12 cellular contexts compared by ENCODE assay signal in genomic region chr9:96612966-96613589, GRCh38. TPM values are rescaled to one million over a fixed set of nuclear protein-coding genes. Genes with fewer than 3 reads are reported as not detected.
A peak's percentile ranks its signal among the peaks of the same experiment; 100 is the strongest.
DNase-seq lines count a peak whose midpoint lies in the region; ATAC-seq and TF ChIP-seq lines count a peak whose summit lies in the region.
"Had no signal": no experiment of that assay in that cellular context is flagged by ENCODE, and none has a peak within 500 bp of the region (broad histone marks: within the 10 kb centered on the region; RNA-seq: fewer than 3 reads in every experiment).

No MANE protein-coding gene starts in this region.

- H3K9me3 ChIP-seq in SK-N-MC (ENCODE audit: low read depth, low read length) (no peaks in the 10 kb centered on the region), heart right ventricle (no peaks in the 10 kb centered on the region), upper lobe of left lung (no peaks in the 10 kb centered on the region)

- peaks cover 47% of the 10 kb centered on the region for H4K20me1 ChIP-seq in GM23338 (replicated peaks; ENCODE audit: insufficient read depth)

- intact Hi-C loops in heart right ventricle (cut with DNase I) = loop anchor here in 6 of 10 donors (5.0 to 10.0 kb wide), 3 partner anchors 36 to 48 kb away; no protein-coding TSS in a partner anchor

- TF ChIP-seq CTCF in GM23338 (conservative IDR thresholded peaks at IDR 0.05; ENCODE audit: low read depth in 2 of 2) (no peak), heart right ventricle (IDR thresholded peaks at IDR 0.05) (no peak), upper lobe of left lung (IDR thresholded peaks at IDR 0.05) (no peak)

- H3K4me1 Mint-ChIP-seq in GM23338 = peaks cover 64% of the 10 kb centered on the region
- H3K4me1 Mint-ChIP-seq: central memory CD8-positive, alpha-beta T cell had no signal

- H3K9me3 Mint-ChIP-seq in GM23338 = no peaks in the 10 kb centered on the region
- H3K9me3 Mint-ChIP-seq: activated naive CD4-positive, alpha-beta T cell treated with anti-CD3 and anti-CD28 coated beads, Interleukin-2, amount 10 ng/mL, durations not matched to agents 7 days and 5 days; central memory CD8-positive, alpha-beta T cell had no signal

- peaks cover 100% of the 10 kb centered on the region for H3K79me2 ChIP-seq in GM23338 (replicated peaks; ENCODE audit: insufficient read depth)

- no peak overlapping the region for H3K27ac ChIP-seq in GM23338 (ENCODE audit: low read depth)
- H3K27ac ChIP-seq in SK-N-MC = peak overlapping the region; percentile 58
- peak overlapping the region in 6 of 10 donors; percentile 62 to 77 (median 69) for H3K27ac ChIP-seq in heart right ventricle
- peak overlapping the region; percentile 66 for H3K27ac ChIP-seq in rectal smooth muscle tissue (ENCODE audit: low read depth, low read length)
- no peak overlapping the region for H3K27ac ChIP-seq in upper lobe of left lung

- H3K27me3 Mint-ChIP-seq in GM23338 (ENCODE audit: insufficient read depth, low read depth, poor library complexity) = peaks cover 5% of the 10 kb centered on the region

- H3K4me3 Mint-ChIP-seq in GM23338 = peak overlapping the region; percentile 17
- H3K4me3 Mint-ChIP-seq: activated naive CD4-positive, alpha-beta T cell treated with anti-CD3 and anti-CD28 coated beads, Interleukin-2, amount 10 ng/mL, durations not matched to agents 7 days and 5 days; central memory CD8-positive, alpha-beta T cell had no signal

- no peak for DNase-seq in GM23338 (ENCODE audit: low spot score)
- no peak for DNase-seq in SK-N-MC (ENCODE audit: low read depth, low spot score)
- no peak for DNase-seq in heart right ventricle
- DNase-seq in upper lobe of left lung = no peak
- DNase-seq in stimulated activated naive CD4-positive, alpha-beta T cell (lab: John Stamatoyannopoulos, UW) = no peak
- DNase-seq: activated naive CD4-positive, alpha-beta T cell treated with anti-CD3 and anti-CD28 coated beads, Interleukin-2, amount 10 ng/mL, durations not matched to agents 7 days and 5 days; KBM-7; mammary epithelial cell had no signal

- H3K36me3 Mint-ChIP-seq in GM23338 (ENCODE audit: low read depth) = no peaks in the 10 kb centered on the region
- H3K36me3 Mint-ChIP-seq: activated naive CD4-positive, alpha-beta T cell treated with anti-CD3 and anti-CD28 coated beads, Interleukin-2, amount 10 ng/mL, durations not matched to agents 7 days and 5 days had no signal

- H3F3A ChIP-seq in GM23338 (replicated peaks; ENCODE audit: low read depth) = no peaks in the 10 kb centered on the region; the same call in 1 of the 2 replicates

- TF ChIP-seq EP300 in upper lobe of left lung (IDR thresholded peaks at IDR 0.05) = no peak

- peak overlapping the region; percentile 11; the same call in 1 of the 2 replicates for H3K27ac Mint-ChIP-seq in GM23338
- H3K27ac Mint-ChIP-seq: activated naive CD4-positive, alpha-beta T cell treated with anti-CD3 and anti-CD28 coated beads, Interleukin-2, amount 10 ng/mL, durations not matched to agents 7 days and 5 days had no signal

- peaks cover 10% of the 10 kb centered on the region for H3K27me3 ChIP-seq in GM23338 (ENCODE audit: insufficient read depth)
- H3K27me3 ChIP-seq in heart right ventricle = peaks cover 0 to 27% (median 0%) of the 10 kb centered on the region in 7 donors
- no peaks in the 10 kb centered on the region for H3K27me3 ChIP-seq in rectal smooth muscle tissue (ENCODE audit: control insufficient read depth, insufficient read depth, low read length)
- no peaks in the 10 kb centered on the region for H3K27me3 ChIP-seq in upper lobe of left lung

- H3K4me2 ChIP-seq in GM23338 = peak overlapping the region; percentile 64

- H2AFZ ChIP-seq in GM23338 = no peak overlapping the region

- no peak overlapping the region for H3K9ac ChIP-seq in SK-N-MC (ENCODE audit: insufficient read length)
- H3K9ac ChIP-seq in rectal smooth muscle tissue (ENCODE audit: low read length) = no peak overlapping the region

- no peaks in the 10 kb centered on the region for H3K9me2 ChIP-seq in GM23338 (ENCODE audit: insufficient read depth)

- peak overlapping the region; percentile 27; the same call in 1 of the 2 replicates for H3K4me3 ChIP-seq in GM23338
- peak overlapping the region; percentile 75 for H3K4me3 ChIP-seq in SK-N-MC
- H3K4me3 ChIP-seq in heart right ventricle = no peak overlapping the region
- no peak overlapping the region for H3K4me3 ChIP-seq in rectal smooth muscle tissue (ENCODE audit: low read length)
- no peak overlapping the region for H3K4me3 ChIP-seq in upper lobe of left lung

- TF ChIP-seq POLR2A in upper lobe of left lung (IDR thresholded peaks at IDR 0.05) = no peak

- 26 to 39% methylated on average over 1 of the region's 1 CpG for WGBS in heart right ventricle, 2 donors
- 20 to 28% methylated on average over 1 of the region's 1 CpG for WGBS in upper lobe of left lung, 2 donors

- ATAC-seq in GM23338 (no peak), heart right ventricle (peak in 4 of 8 donors; percentile 26 to 55 (median 52)), GM18520 (IDR thresholded peaks at IDR 0.05; ENCODE audit: unreplicated experiment) (no peak), upper lobe of left lung (ENCODE audit: low FRiP score in 2 of 2) (no peak), GM18870 (IDR thresholded peaks at IDR 0.05; ENCODE audit: unreplicated experiment) (no peak)

- no peaks in the 10 kb centered on the region for H3K36me3 ChIP-seq in GM23338 (ENCODE audit: insufficient read depth)
- H3K36me3 ChIP-seq in SK-N-MC (ENCODE audit: insufficient read depth, low read length) = no peaks in the 10 kb centered on the region
- no peaks in the 10 kb centered on the region for H3K36me3 ChIP-seq in heart right ventricle
- no peaks in the 10 kb centered on the region for H3K36me3 ChIP-seq in rectal smooth muscle tissue (ENCODE audit: control insufficient read depth, insufficient read depth, low read length)
- no peaks in the 10 kb centered on the region for H3K36me3 ChIP-seq in upper lobe of left lung

- peaks cover 29% of the 10 kb centered on the region for H3K4me1 ChIP-seq in GM23338 (ENCODE audit: insufficient read depth)
- H3K4me1 ChIP-seq in heart right ventricle = peaks cover 0 to 29% (median 13%) of the 10 kb centered on the region in 9 donors
- peaks cover 5% of the 10 kb centered on the region for H3K4me1 ChIP-seq in rectal smooth muscle tissue (ENCODE audit: control insufficient read depth, insufficient read depth, low read length)
- peaks cover 0 to under 1% (median under 1%) of the 10 kb centered on the region in 4 donors for H3K4me1 ChIP-seq in upper lobe of left lung

TF ChIP-seq in GM23338, 12 proteins besides CTCF, POLR2A, EP300 and RAD21 (continues in another document):
- no peak for TF ChIP-seq JUNB (IDR thresholded peaks at IDR 0.05; ENCODE audit: unreplicated experiment)
- no peak for TF ChIP-seq POLR2AphosphoS5 (IDR thresholded peaks at IDR 0.05; ENCODE audit: low read depth)
- no peak for TF ChIP-seq CREB1 (CRISPR knock-in tag; IDR thresholded peaks at IDR 0.05; ENCODE audit: low read depth)
- TF ChIP-seq ZNF331 (CRISPR knock-in tag; IDR thresholded peaks at IDR 0.05; ENCODE audit: low read depth) = no peak
- no peak for TF ChIP-seq STAT1 (IDR thresholded peaks at IDR 0.05; ENCODE audit: unreplicated experiment)
- no peak for TF ChIP-seq NANOG (IDR thresholded peaks at IDR 0.05; ENCODE audit: borderline replicate concordance)

RNA-seq across cellular contexts. Expression of gene CDC14B, which starts 6.6 kb away (rescaled TPM):
- total RNA-seq in GM23338 (2014; rRNA removed; shearing (Covaris generic)) = 52.1 and 53.4 TPM in 2 replicates
- polyA plus RNA-seq in GM23338 (2016; fragmentation: Nextera tagmentation; extraction: Ambion mirVana) (11.9 and 12.2 TPM in 2 replicates), heart right ventricle (1 to 10 TPM; 5.1 to 5.9 TPM)
- total RNA-seq in heart right ventricle (10 to 100 TPM; 17.0 to 30.8 (median 27.0) TPM), upper lobe of left lung (10 to 100 TPM in 4 of 6 donors, 1 to 10 TPM in 2; 6.0 to 28.5 (median 12.7) TPM)

RNA-seq across cellular contexts. Expression of gene PRXL2C, which starts 42.0 kb away (rescaled TPM):
- total RNA-seq in GM23338 (2014; rRNA removed; shearing (Covaris generic)) = 5.2 and 7.8 TPM in 2 replicates
- polyA plus RNA-seq in GM23338 (2016; fragmentation: Nextera tagmentation; extraction: Ambion mirVana) (6.6 and 7.9 TPM in 2 replicates), heart right ventricle (10 to 100 TPM; 10.5 to 10.7 TPM)
- total RNA-seq in heart right ventricle (10 to 100 TPM; 18.4 to 59.0 (median 24.1) TPM), upper lobe of left lung (10 to 100 TPM in 4 of 6 donors, 1 to 10 TPM in 2; 3.8 to 32.7 (median 23.9) TPM)

Comparison
In these comparisons a context has a peak if more than half of its experiments do, and no peak if none do; other contexts are left out.
1. H3K27ac ChIP-seq: peak in SK-N-MC (single experiment), heart right ventricle (6 of 10) and rectal smooth muscle tissue (single experiment); none in GM23338 (single experiment) and upper lobe of left lung (0 of 4).
2. H3K4me3 ChIP-seq: peak in GM23338 (single experiment) and SK-N-MC (single experiment); none in heart right ventricle (0 of 10), rectal smooth muscle tissue (single experiment) and upper lobe of left lung (0 of 4).